8 cellular contexts compared by ENCODE assay signal in genomic region chr4:125317526-125317880, GRCh38. TPM values are rescaled to one million over a fixed set of nuclear protein-coding genes. Genes with fewer than 3 reads are reported as not detected.
A peak's percentile ranks its signal among the peaks of the same experiment; 100 is the strongest.
DNase-seq lines count a peak whose midpoint lies in the region; ATAC-seq and TF ChIP-seq lines count a peak whose summit lies in the region.

No MANE protein-coding gene starts in this region.

- H3K27me3 Mint-ChIP-seq in activated T-cell treated with anti-CD3 and anti-CD28 coated beads, Interleukin-2, amount 50 U/mL, for 4 hours (ENCODE audit: low read depth) = peaks cover 62% of the 10 kb centered on the region
- H3K27me3 Mint-ChIP-seq in activated T-helper 17 cell treated with anti-CD3 and anti-CD28 coated beads, Interleukin-2, amount 50 U/mL, for 72 hours = peaks cover 43% of the 10 kb centered on the region

- no peak overlapping the region for H3K27ac Mint-ChIP-seq in activated T-helper 17 cell treated with anti-CD3 and anti-CD28 coated beads, Interleukin-2, amount 50 U/mL, for 72 hours

- H3K4me3 ChIP-seq in astrocyte of the spinal cord (ENCODE audit: low read depth, low read length) = peak overlapping the region; percentile 87

- TF ChIP-seq CTCF in astrocyte of the spinal cord (IDR thresholded peaks at IDR 0.05; ENCODE audit: low read depth, low read length) = peak; percentile 64

- in situ Hi-C loops in astrocyte of the spinal cord (cut with HindIII; ENCODE audit: low sequenced_read_pairs) = no loop called here

- DNase-seq in activated T-cell treated with anti-CD3 and anti-CD28 coated beads, Interleukin-2, amount 50 U/mL, for 4 hours = no peak
- DNase-seq in activated T-cell treated with anti-CD3 and anti-CD28 coated beads for 4 hours (no peak), astrocyte of the spinal cord (ENCODE audit: low read depth, low spot score) (peak; percentile 53), inferior parietal cortex (ENCODE audit: extremely low spot score) (peak; percentile 59), ureter (ENCODE audit: low spot score) (no peak)
- DNase-seq in stimulated activated CD8-positive, alpha-beta memory T cell treated with anti-CD3 and anti-CD28 coated beads, Interleukin-4, amount 100 ng/mL, for 48 hours = peak; percentile 28

- no peak for ATAC-seq in activated T-cell treated with anti-CD3 and anti-CD28 coated beads, Interleukin-2, amount 50 U/mL, for 4 hours
- ATAC-seq in HG03196 (IDR thresholded peaks at IDR 0.05; ENCODE audit: unreplicated experiment) = no peak
- no peak for ATAC-seq in activated T-helper 17 cell treated with anti-CD3 and anti-CD28 coated beads, Interleukin-2, amount 50 U/mL, for 72 hours (replicated peaks)

- peak overlapping the region; percentile 37 for H3K4me3 Mint-ChIP-seq in activated T-cell treated with anti-CD3 and anti-CD28 coated beads, Interleukin-2, amount 50 U/mL, for 4 hours
- no peak overlapping the region for H3K4me3 Mint-ChIP-seq in activated T-helper 17 cell treated with anti-CD3 and anti-CD28 coated beads, Interleukin-2, amount 50 U/mL, for 72 hours

- no peaks in the 10 kb centered on the region for H3K36me3 Mint-ChIP-seq in activated T-cell treated with anti-CD3 and anti-CD28 coated beads, Interleukin-2, amount 50 U/mL, for 4 hours (ENCODE audit: insufficient read depth)
- H3K36me3 Mint-ChIP-seq in activated T-helper 17 cell treated with anti-CD3 and anti-CD28 coated beads, Interleukin-2, amount 50 U/mL, for 72 hours (ENCODE audit: low read depth) = no peaks in the 10 kb centered on the region

- H3K9me3 Mint-ChIP-seq in activated T-cell treated with anti-CD3 and anti-CD28 coated beads, Interleukin-2, amount 50 U/mL, for 4 hours = no peaks in the 10 kb centered on the region
- H3K9me3 Mint-ChIP-seq in activated T-helper 17 cell treated with anti-CD3 and anti-CD28 coated beads, Interleukin-2, amount 50 U/mL, for 72 hours = no peaks in the 10 kb centered on the region

- peaks cover 23% of the 10 kb centered on the region for H3K4me1 Mint-ChIP-seq in activated T-cell treated with anti-CD3 and anti-CD28 coated beads, Interleukin-2, amount 50 U/mL, for 4 hours (ENCODE audit: low read depth)
- H3K4me1 Mint-ChIP-seq in activated T-helper 17 cell treated with anti-CD3 and anti-CD28 coated beads, Interleukin-2, amount 50 U/mL, for 72 hours = peaks cover 11% of the 10 kb centered on the region

RNA-seq across cellular contexts. Expression of gene FAT4, which starts 2.7 kb away (rescaled TPM):
- under 1 TPM; 0.03 TPM for total RNA-seq in activated T-cell treated with anti-CD3 and anti-CD28 coated beads, Interleukin-2, amount 50 U/mL, for 4 hours
- total RNA-seq in ureter = 9.8 TPM
- total RNA-seq in activated T-helper 17 cell treated with anti-CD3 and anti-CD28 coated beads, Interleukin-2, amount 50 U/mL, for 72 hours = not detected

Comparison
In these comparisons a context has a peak if more than half of its experiments do, and no peak if none do; other contexts are left out.
1. DNase-seq: peak in astrocyte of the spinal cord (single experiment), inferior parietal cortex (single experiment) and stimulated activated CD8-positive, alpha-beta memory T cell treated with anti-CD3 and anti-CD28 coated beads, Interleukin-4, amount 100 ng/mL, for 48 hours (single experiment); none in activated T-cell treated with anti-CD3 and anti-CD28 coated beads, Interleukin-2, amount 50 U/mL, for 4 hours (single experiment), activated T-cell treated with anti-CD3 and anti-CD28 coated beads for 4 hours (single experiment) and ureter (single experiment).
2. RNA of gene FAT4, which starts 2.7 kb away (total RNA-seq): 9.8 TPM in ureter (single experiment); 0.03 TPM in activated T-cell treated with anti-CD3 and anti-CD28 coated beads, Interleukin-2, amount 50 U/mL, for 4 hours and not detected in activated T-helper 17 cell treated with anti-CD3 and anti-CD28 coated beads, Interleukin-2, amount 50 U/mL, for 72 hours; every median in the first group is over 10 times any median in the second.